In the genomic region with DNA sequence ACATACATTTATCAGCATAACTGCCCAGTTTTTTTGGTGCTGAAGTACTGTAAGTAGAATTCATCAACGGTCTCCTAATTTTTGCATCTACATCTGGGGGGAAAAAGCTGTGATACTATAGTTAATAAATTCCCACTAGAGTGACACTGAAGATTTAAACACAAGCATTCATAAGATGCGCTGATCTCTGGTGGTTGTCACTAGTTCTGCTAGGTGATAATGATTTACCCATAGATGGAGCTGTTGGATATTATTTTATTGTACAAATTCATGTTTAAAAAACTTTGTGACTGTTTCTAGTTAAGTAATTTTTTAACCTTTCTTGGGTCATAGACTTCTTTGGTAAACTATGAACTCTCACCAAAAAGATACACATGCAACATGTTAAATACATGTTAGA, we compare ENCODE assay signal across 12 cellular contexts.
DNase-seq lines count a peak whose midpoint lies in the region; ATAC-seq and TF ChIP-seq lines count a peak whose summit lies in the region.
"Had no signal": no experiment of that assay in that cellular context is flagged by ENCODE, and none has a peak within 500 bp of the region (broad histone marks: within the 10 kb centered on the region; RNA-seq: fewer than 3 reads in every experiment).

No MANE protein-coding gene starts in this region.

- H3K36me3 ChIP-seq in osteoblast (ENCODE audit: insufficient read depth, low read length), result peaks cover 3% of the 10 kb centered on the region

- H3K27ac Mint-ChIP-seq in brain, result no peak overlapping the region
- no peak overlapping the region for H3K27ac Mint-ChIP-seq in activated T-helper 2 cell treated with anti-CD3 and anti-CD28 coated beads, Interferon-gamma antibody, Interleukin-2, Interleukin-4, amounts not matched to agents 10 μg/mL and 5 μg/mL and 100 μg/mL, durations not matched to agents 14 hours and 24 hours and 36 hours
- H3K27ac Mint-ChIP-seq: activated naive CD8-positive, alpha-beta T cell treated with anti-CD3 and anti-CD28 coated beads, Interleukin-2, amount 50 U/mL, for 24 hours; endodermal cell had no signal

- no peak overlapping the region for H2AFZ ChIP-seq in osteoblast (ENCODE audit: low read length)

- peaks cover 24% of the 10 kb centered on the region for H3K36me3 Mint-ChIP-seq in brain
- peaks cover 20% of the 10 kb centered on the region for H3K36me3 Mint-ChIP-seq in activated T-helper 2 cell treated with anti-CD3 and anti-CD28 coated beads, Interferon-gamma antibody, Interleukin-2, Interleukin-4, amounts not matched to agents 10 μg/mL and 5 μg/mL and 100 μg/mL, durations not matched to agents 14 hours and 24 hours and 36 hours (ENCODE audit: low read depth)

- H3K79me2 ChIP-seq in osteoblast (ENCODE audit: insufficient read depth, low read length), result no peaks in the 10 kb centered on the region

- H3K4me3 Mint-ChIP-seq in brain, result no peak overlapping the region
- no peak overlapping the region for H3K4me3 Mint-ChIP-seq in activated T-helper 2 cell treated with anti-CD3 and anti-CD28 coated beads, Interferon-gamma antibody, Interleukin-2, Interleukin-4, amounts not matched to agents 10 μg/mL and 5 μg/mL and 100 μg/mL, durations not matched to agents 14 hours and 24 hours and 36 hours (ENCODE audit: low read depth)
- H3K4me3 Mint-ChIP-seq: activated naive CD8-positive, alpha-beta T cell treated with anti-CD3 and anti-CD28 coated beads, Interleukin-2, amount 50 U/mL, for 24 hours; endodermal cell had no signal

- no peaks in the 10 kb centered on the region for H4K20me1 ChIP-seq in osteoblast (ENCODE audit: insufficient read depth, low read length)

- H3K4me3 ChIP-seq in LNCaP clone FGC (ENCODE audit: low read depth, low read length) (no peak overlapping the region), osteoblast (ENCODE audit: insufficient read depth, low read length) (no peak overlapping the region)

- peaks cover 13% of the 10 kb centered on the region for H3K4me1 ChIP-seq in osteoblast (ENCODE audit: insufficient read depth, low read length)

- intact Hi-C loops in activated T-helper 2 cell treated with anti-CD3 and anti-CD28 coated beads, Interferon-gamma antibody, Interleukin-2, Interleukin-4, amounts not matched to agents 10 μg/mL and 5 μg/mL and 100 μg/mL, durations not matched to agents 14 hours and 24 hours and 36 hours (cut with micrococcal nuclease), result loop anchor here (1.0 to 5.0 kb wide), 2 partner anchors 41 to 129 kb away; no protein-coding TSS in a partner anchor

- TF ChIP-seq CTCF in LNCaP clone FGC (IDR thresholded peaks at IDR 0.05; ENCODE audit: control insufficient read depth, extremely low read depth, insufficient read depth), result peak; percentile 26; the same call in 1 of the 2 replicates
- TF ChIP-seq CTCF in brain (conservative IDR thresholded peaks at IDR 0.05), result peak; percentile 48 to 51
- peak; percentile 45 for TF ChIP-seq CTCF in osteoblast (IDR thresholded peaks at IDR 0.05; ENCODE audit: extremely low read depth, low read depth, low read length)

- H3K27ac ChIP-seq in osteoblast (ENCODE audit: low read depth, low read length) (peak overlapping the region; percentile 50), substantia nigra (ENCODE audit: low read depth, low read length, poor library complexity, severe bottlenecking) (no peak overlapping the region)

- H3K9me3 Mint-ChIP-seq in brain, result no peaks in the 10 kb centered on the region
- no peaks in the 10 kb centered on the region for H3K9me3 Mint-ChIP-seq in activated T-helper 2 cell treated with anti-CD3 and anti-CD28 coated beads, Interferon-gamma antibody, Interleukin-2, Interleukin-4, amounts not matched to agents 10 μg/mL and 5 μg/mL and 100 μg/mL, durations not matched to agents 14 hours and 24 hours and 36 hours
- H3K9me3 Mint-ChIP-seq: activated naive CD8-positive, alpha-beta T cell treated with anti-CD3 and anti-CD28 coated beads, Interleukin-2, amount 50 U/mL, for 24 hours had no signal

- DNase-seq in CD1c-positive myeloid dendritic cell (ENCODE audit: extremely low spot score) (peak; percentile 10), LNCaP clone FGC (ENCODE audit: low read depth) (no peak), osteoblast (ENCODE audit: insufficient read length, low spot score, missing footprints) (peak; percentile 64), substantia nigra (lab: John Stamatoyannopoulos, UW) (no peak)
- DNase-seq in effector CD4-positive, alpha-beta T cell, result no peak
- DNase-seq in activated T-helper 2 cell treated with anti-CD3 and anti-CD28 coated beads, Interferon-gamma antibody, Interleukin-2, Interleukin-4, amounts not matched to agents 10 μg/mL and 5 μg/mL and 100 μg/mL, durations not matched to agents 14 hours and 24 hours and 36 hours (ENCODE audit: low spot score), result no peak
- DNase-seq: activated naive CD8-positive, alpha-beta T cell treated with anti-CD3 and anti-CD28 coated beads, Interleukin-2, amount 50 U/mL, for 24 hours; endodermal cell; midbrain; NCI-H1694 treated with DMSO at 0.1 percent for 48 hours had no signal

- no peaks in the 10 kb centered on the region for H3K27me3 Mint-ChIP-seq in brain
- H3K27me3 Mint-ChIP-seq in activated T-helper 2 cell treated with anti-CD3 and anti-CD28 coated beads, Interferon-gamma antibody, Interleukin-2, Interleukin-4, amounts not matched to agents 10 μg/mL and 5 μg/mL and 100 μg/mL, durations not matched to agents 14 hours and 24 hours and 36 hours (ENCODE audit: low read depth), result no peaks in the 10 kb centered on the region
- H3K27me3 Mint-ChIP-seq: activated naive CD8-positive, alpha-beta T cell treated with anti-CD3 and anti-CD28 coated beads, Interleukin-2, amount 50 U/mL, for 24 hours had no signal

- no peak overlapping the region for H3K4me2 ChIP-seq in osteoblast (ENCODE audit: insufficient read depth, low read length)

- no peaks in the 10 kb centered on the region for H3K27me3 ChIP-seq in osteoblast (ENCODE audit: insufficient read depth, low read length)

- no peaks in the 10 kb centered on the region for H3K9me3 ChIP-seq in osteoblast (ENCODE audit: low read depth, low read length)

- no peaks in the 10 kb centered on the region for H3K4me1 Mint-ChIP-seq in brain
- H3K4me1 Mint-ChIP-seq in activated T-helper 2 cell treated with anti-CD3 and anti-CD28 coated beads, Interferon-gamma antibody, Interleukin-2, Interleukin-4, amounts not matched to agents 10 μg/mL and 5 μg/mL and 100 μg/mL, durations not matched to agents 14 hours and 24 hours and 36 hours (ENCODE audit: low read depth), result peaks cover 7% of the 10 kb centered on the region

- ATAC-seq in GM19035 (IDR thresholded peaks at IDR 0.05; ENCODE audit: unreplicated experiment), result no peak
- ATAC-seq: activated naive CD8-positive, alpha-beta T cell treated with anti-CD3 and anti-CD28 coated beads, Interleukin-2, amount 50 U/mL, for 24 hours had no signal

Comparison
In these comparisons a context has a peak if more than half of its experiments do, and no peak if none do; other contexts are left out.
1. DNase-seq: peak in CD1c-positive myeloid dendritic cell (single experiment) and osteoblast (single experiment); none in LNCaP clone FGC (single experiment), substantia nigra (0 of 49), effector CD4-positive, alpha-beta T cell (single experiment) and activated T-helper 2 cell treated with anti-CD3 and anti-CD28 coated beads, Interferon-gamma antibody, Interleukin-2, Interleukin-4, amounts not matched to agents 10 μg/mL and 5 μg/mL and 100 μg/mL, durations not matched to agents 14 hours and 24 hours and 36 hours (single experiment).
2. Peak in every context shown above with its lines, with median percentiles within 50 percentile points of each other: CTCF ChIP-seq.